Comparison of ENCODE assay signal across 1 cellular context in genomic region chr6:45591816-45592359, GRCh38.
TF ChIP-seq lines count a peak whose summit lies in the region.

No MANE protein-coding gene starts in this region.

TF ChIP-seq in GM23338, 12 proteins besides CTCF, POLR2A, EP300 and RAD21 (continued from another document):
- TF ChIP-seq ZNF462 (CRISPR knock-in tag; IDR thresholded peaks at IDR 0.05): no peak
